ENCODE assay signal across 15 cellular contexts in the genomic region with DNA sequence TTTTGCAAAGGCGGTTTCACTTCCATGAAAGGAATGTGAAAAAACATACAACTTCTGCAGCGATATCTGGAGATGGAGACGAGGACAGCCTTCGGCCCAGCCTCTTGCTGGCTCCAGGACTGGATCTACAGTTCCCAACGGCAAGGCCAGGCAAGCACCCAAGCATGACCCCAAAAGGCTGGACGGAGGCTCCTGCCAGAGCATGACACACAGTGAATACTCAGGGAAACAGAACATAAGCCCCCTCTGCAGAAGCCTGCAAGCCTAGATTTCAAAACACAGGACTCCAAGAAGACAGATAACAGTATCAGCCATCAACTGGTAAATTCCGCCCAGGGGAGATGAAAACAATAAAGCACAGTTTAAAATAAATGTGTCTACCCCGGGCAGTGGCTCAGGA. TPM values are rescaled to one million over a fixed set of nuclear protein-coding genes. Genes with fewer than 3 reads are reported as not detected.
A peak's percentile ranks its signal among the peaks of the same experiment; 100 is the strongest.
DNase-seq lines count a peak whose midpoint lies in the region; ATAC-seq, FAIRE-seq and TF ChIP-seq lines count a peak whose summit lies in the region.
"Had no signal": no experiment of that assay in that cellular context is flagged by ENCODE, and none has a peak within 500 bp of the region (broad histone marks: within the 10 kb centered on the region; RNA-seq: fewer than 3 reads in every experiment).

No MANE protein-coding gene starts in this region.

- TF ChIP-seq EP300 in A549 (IDR thresholded peaks at IDR 0.05) (no peak), GM12878 (IDR thresholded peaks at IDR 0.05; ENCODE audit: borderline replicate concordance in 1 of 2, control insufficient read depth in 1 of 2, low read depth in 2 of 2, low read length in 2 of 2) (no peak)

- peaks cover 24% of the 10 kb centered on the region for H4K20me1 ChIP-seq in DND-41 (ENCODE audit: insufficient read depth, low read length)
- H4K20me1 ChIP-seq in GM12878 (ENCODE audit: control insufficient read depth, insufficient read depth): no peaks in the 10 kb centered on the region

- TF ChIP-seq CTCF in A549 (IDR thresholded peaks at IDR 0.05) (no peak), DND-41 (IDR thresholded peaks at IDR 0.05; ENCODE audit: borderline replicate concordance, extremely low read depth, low read length, poor library complexity, severe bottlenecking) (no peak), GM12878 (IDR thresholded peaks at IDR 0.05 in 2 of 3, conservative IDR thresholded peaks at IDR 0.05 in 1 of 3; ENCODE audit: control insufficient read depth in 2 of 3, extremely low read depth in 1 of 3, insufficient read depth in 1 of 3, low read depth in 3 of 3, low read length in 3 of 3) (no peak), dorsolateral prefrontal cortex (IDR thresholded peaks at IDR 0.05 in 54 of 56, conservative IDR thresholded peaks at IDR 0.05 in 2 of 56; ENCODE audit: low read depth in 1 of 56, partially characterized antibody in 56 of 56) (no peak)

- H3K27ac ChIP-seq in A549: peak overlapping the region; percentile 95 to 96; a peak in 4 of 6 replicates
- H3K27ac ChIP-seq in DND-41 (ENCODE audit: low read length): no peak overlapping the region
- H3K27ac ChIP-seq in GM12878 (ENCODE audit: control insufficient read depth, insufficient read depth): no peak overlapping the region
- peak overlapping the region; percentile 28 for H3K27ac ChIP-seq in mesenchymal stem cell (ENCODE audit: low read length, poor library complexity, severe bottlenecking)
- H3K27ac ChIP-seq in dorsolateral prefrontal cortex: peak overlapping the region in 1 of 59 donors; percentile 2
- H3K27ac ChIP-seq: lower lobe of right lung had no signal

- H4K91ac ChIP-seq in mesenchymal stem cell (ENCODE audit: low read length): peak overlapping the region; percentile 29

- no peak for FAIRE-seq in A549 (lab: Jason Lieb, UNC)
- FAIRE-seq in GM12878 (lab: Jason Lieb, UNC): no peak
- FAIRE-seq: colon, H54, TTC549 had no signal

- CTCF ChIA-PET in A549 (lab: Yijun Ruan, JAX) (no interaction called here), GM12878 (lab: Yijun Ruan, JAX) (no interaction called here)

- POLR2A ChIA-PET in A549 (lab: Yijun Ruan, JAX) (no interaction called here), GM12878 (lab: Charles Lee) (no interaction called here)

- H3K79me1 ChIP-seq in mesenchymal stem cell (replicated peaks; ENCODE audit: low read length, poor library complexity, severe bottlenecking): peaks cover 11% of the 10 kb centered on the region

- H3K36me3 ChIP-seq in DND-41 (ENCODE audit: insufficient read depth, low read length) (peaks cover 20% of the 10 kb centered on the region), GM12878 (ENCODE audit: control insufficient read depth in 2 of 2, insufficient read depth in 2 of 2, low read length in 1 of 2) (no peaks in the 10 kb centered on the region), mesenchymal stem cell (ENCODE audit: control insufficient read depth in 1 of 2, insufficient read depth in 2 of 2, low read depth in 1 of 2, low read length in 2 of 2) (peaks cover 12 to 18% of the 10 kb centered on the region in 2 experiments)
- H3K36me3 ChIP-seq: lower lobe of right lung, transverse colon had no signal

- H3K79me2 ChIP-seq in DND-41 (ENCODE audit: insufficient read depth, low read length) (peaks cover 43% of the 10 kb centered on the region), GM12878 (ENCODE audit: control insufficient read depth, insufficient read depth, low read length) (peaks cover 31% of the 10 kb centered on the region)

- H2AFZ ChIP-seq in DND-41 (ENCODE audit: low read depth, low read length): no peak overlapping the region
- no peak overlapping the region for H2AFZ ChIP-seq in GM12878 (ENCODE audit: control insufficient read depth, low read depth, low read length)
- H2AFZ ChIP-seq in mesenchymal stem cell (ENCODE audit: low read depth, low read length): no peak overlapping the region

- TF ChIP-seq RAD21 in A549 (conservative IDR thresholded peaks at IDR 0.05 in 1 of 2, IDR thresholded peaks at IDR 0.05 in 1 of 2): no peak
- no peak for TF ChIP-seq RAD21 in GM12878 (IDR thresholded peaks at IDR 0.05; ENCODE audit: insufficient read depth, low read depth, low read length)

- no peak overlapping the region for H2BK12ac ChIP-seq in mesenchymal stem cell (ENCODE audit: low read length in 2 of 2)

- RAD21 ChIA-PET in GM12878 (lab: Charles Lee; ENCODE audit: unreplicated experiment): no interaction called here

- no TSS peak for BruUV-seq in GM12878 (replicated peaks; lab: Mats Ljungman, UMichigan)

- H3K14ac ChIP-seq in mesenchymal stem cell (ENCODE audit: low read length in 2 of 2): no peak overlapping the region

- peak overlapping the region; percentile 3 for H2AK5ac ChIP-seq in mesenchymal stem cell (ENCODE audit: low read length, severe bottlenecking)

- no peak overlapping the region for H3K9ac ChIP-seq in DND-41 (ENCODE audit: low read depth, low read length)
- H3K9ac ChIP-seq in GM12878 (ENCODE audit: control insufficient read depth, insufficient read depth, low read length): no peak overlapping the region
- H3K9ac ChIP-seq in mesenchymal stem cell (ENCODE audit: low read length): peak overlapping the region; percentile 96

- no peaks in the 10 kb centered on the region for H3K27me3 ChIP-seq in DND-41 (ENCODE audit: insufficient read depth, low read length, poor library complexity)
- no peaks in the 10 kb centered on the region for H3K27me3 ChIP-seq in GM12878 (replicated peaks in 1 of 2; ENCODE audit: control insufficient read depth in 2 of 2, insufficient read depth in 2 of 2, low read length in 1 of 2)
- H3K27me3 ChIP-seq in mesenchymal stem cell (ENCODE audit: control insufficient read depth in 1 of 2, insufficient read depth in 1 of 2, low read length in 2 of 2): no peaks in the 10 kb centered on the region
- H3K27me3 ChIP-seq in dorsolateral prefrontal cortex: no peaks in the 10 kb centered on the region
- H3K27me3 ChIP-seq: gastroesophageal sphincter, transverse colon had no signal

- H2BK120ac ChIP-seq in mesenchymal stem cell (ENCODE audit: low read depth, low read length): no peak overlapping the region

- peaks cover 61% of the 10 kb centered on the region for H3K4me1 ChIP-seq in A549
- H3K4me1 ChIP-seq in DND-41 (ENCODE audit: insufficient read depth, low read length): peaks cover 37% of the 10 kb centered on the region
- peaks cover 13% of the 10 kb centered on the region for H3K4me1 ChIP-seq in GM12878 (ENCODE audit: control insufficient read depth, insufficient read depth, low read length)
- H3K4me1 ChIP-seq in mesenchymal stem cell (ENCODE audit: control insufficient read depth, insufficient read depth, low read depth, low read length): peaks cover 13% of the 10 kb centered on the region

- H4K8ac ChIP-seq in mesenchymal stem cell (ENCODE audit: low read length): peak overlapping the region; percentile 20

- peak overlapping the region; percentile 86; the same call in 2 of the 3 replicates for H3K4me3 ChIP-seq in A549
- peak overlapping the region in 1 of 2 experiments; percentile 8; a peak in 1 of 4 replicates for H3K4me3 ChIP-seq in DND-41 (ENCODE audit: low read depth in 1 of 2, low read length in 2 of 2)
- peak overlapping the region; percentile 100; the same call in 1 of the 2 replicates for H3K4me3 ChIP-seq in GM12878
- peak overlapping the region in 1 of 2 experiments; percentile 100 for H3K4me3 ChIP-seq in mesenchymal stem cell (ENCODE audit: insufficient read depth in 1 of 2, low read depth in 1 of 2, low read length in 2 of 2)
- no peak overlapping the region for H3K4me3 ChIP-seq in dorsolateral prefrontal cortex

- intact Hi-C loops in GM12878 (cut with micrococcal nuclease; ENCODE audit: unreplicated experiment) (loop anchor here (10.0 kb wide), 1 partner anchor 246 kb away; no protein-coding TSS in a partner anchor), dorsolateral prefrontal cortex (cut with DNase I) (no loop called here)

- no peak overlapping the region for H3K4ac ChIP-seq in mesenchymal stem cell (ENCODE audit: low read depth in 1 of 2, low read length in 2 of 2)

- no peaks in the 10 kb centered on the region for H3K9me3 ChIP-seq in A549
- H3K9me3 ChIP-seq in DND-41 (ENCODE audit: insufficient read depth, low read length, severe bottlenecking): no peaks in the 10 kb centered on the region
- H3K9me3 ChIP-seq in GM12878 (replicated peaks; ENCODE audit: control insufficient read depth, insufficient read depth, low read length): peaks cover 1% of the 10 kb centered on the region; the same call in 1 of the 3 replicates
- H3K9me3 ChIP-seq in mesenchymal stem cell (ENCODE audit: control insufficient read depth, low read length): no peaks in the 10 kb centered on the region
- H3K9me3 ChIP-seq: gastroesophageal sphincter, lower lobe of right lung, transverse colon had no signal

- H2BK5ac ChIP-seq in mesenchymal stem cell (ENCODE audit: low read depth, low read length, poor library complexity, severe bottlenecking): no peak overlapping the region

- no peak for ATAC-seq in A549
- no peak for ATAC-seq in DND-41 (ENCODE audit: insufficient read depth, low read depth)
- no peak for ATAC-seq in GM12878
- ATAC-seq in GM21367 (IDR thresholded peaks at IDR 0.05; ENCODE audit: unreplicated experiment): no peak
- ATAC-seq: gastroesophageal sphincter, lower lobe of right lung had no signal

- SMC1A ChIA-PET in GM12878 (lab: Charles Lee; ENCODE audit: uncharacterized antibody, unreplicated experiment): no interaction called here

- H3K18ac ChIP-seq in mesenchymal stem cell (ENCODE audit: low read depth in 1 of 2, low read length in 2 of 2): no peak overlapping the region

- WGBS in A549 (ENCODE audit: missing lambda C conversion rate): 86% methylated on average over 8 of the region's 8 CpGs
- WGBS in GM12878 (ENCODE audit: insufficient coverage, insufficient replicate concordance, low lambda C conversion rate, missing lambda C conversion rate): 89% methylated on average over 8 of the region's 8 CpGs
- WGBS in mesenchymal stem cell: 85% methylated on average over 8 of the region's 8 CpGs

- H3K4me2 ChIP-seq in A549 (peak overlapping the region; percentile 100), DND-41 (ENCODE audit: insufficient read depth, low read length) (peak overlapping the region; percentile 84; the same call in 1 of the 2 replicates), GM12878 (ENCODE audit: control insufficient read depth, insufficient read depth) (peak overlapping the region; percentile 71), mesenchymal stem cell (ENCODE audit: low read length, poor library complexity, severe bottlenecking) (peak overlapping the region; percentile 25)

- in situ Hi-C loops in GM12878 (cut with MboI): no loop called here

- peak overlapping the region; percentile 63 for H2BK15ac ChIP-seq in mesenchymal stem cell (ENCODE audit: low read depth, poor library complexity, severe bottlenecking)

- no peak for DNase-seq in A549 (ENCODE audit: low read depth in 1 of 2, low spot score in 1 of 2)
- DNase-seq in DND-41: no peak
- no peak for DNase-seq in GM12878 (ENCODE audit: low read depth, low spot score)
- DNase-seq in mesenchymal stem cell: no peak
- DNase-seq in hypothalamus (lab: John Stamatoyannopoulos, UW): no peak
- DNase-seq in NCI-H1092 (lab: John Stamatoyannopoulos, UW): no peak
- no peak for DNase-seq in dorsolateral prefrontal cortex
- DNase-seq: KBM-7, lower lobe of right lung, transverse colon had no signal

- no peak overlapping the region for H3K23ac ChIP-seq in mesenchymal stem cell (ENCODE audit: low read length in 2 of 2)

- TF ChIP-seq POLR2A in A549 (IDR thresholded peaks at IDR 0.05; ENCODE audit: low read length) (no peak), GM12878 (IDR thresholded peaks at IDR 0.05; ENCODE audit: low read depth, low read length) (no peak)

RNA-seq across cellular contexts. Expression of gene LRRC27, which starts 3.3 kb away (rescaled TPM):
- polyA plus RNA-seq in A549 (2011; rRNA removed): 6.9 and 9.0 TPM in 2 replicates
- 4.3 and 4.8 TPM in 2 replicates for polyA plus RNA-seq in A549 (2012; cell fraction: cytosol; rRNA removed)
- 8.4 and 12.2 TPM in 2 replicates for polyA plus RNA-seq in A549 (2012; cell fraction: nucleus; rRNA removed)
- 6.5 to 8.3 TPM (median 6.9 TPM) in 3 replicates for polyA plus RNA-seq in A549 (2017; fragmentation: RNase III; extraction: RNeasy Plus Mini Kit Qiagen cat#74134 plus additional on column Dnase treatment)
- polyA minus RNA-seq in A549 (2011; rRNA and poly(A)+ RNA removed): 5.3 and 7.4 TPM in 2 replicates
- total RNA-seq in GM12878 (2013; cell fraction: nucleolus; rRNA removed): 16.5 and 22.5 TPM in 2 replicates
- total RNA-seq in GM12878 (2014; rRNA removed): 6.3 and 6.8 TPM in 2 replicates
- total RNA-seq in GM12878 (2014; rRNA removed; fragmentation: Illumina TruSeq; extraction: Trizol): 3.8 and 5.0 TPM in 2 replicates
- total RNA-seq in GM12878 (2021): 3.3 and 4.5 TPM in 2 replicates
- polyA plus RNA-seq in GM12878 (2011; ENCODE audit: low read depth): 4.1 TPM
- 0.62 and 0.84 TPM in 2 replicates for polyA plus RNA-seq in GM12878 (2011; rRNA removed)
- polyA plus RNA-seq in GM12878 (2011; cell fraction: cytosol; rRNA removed): 0.72 and 0.82 TPM in 2 replicates
- polyA plus RNA-seq in GM12878 (2011; cell fraction: nucleus; rRNA removed): 2.5 and 2.8 TPM in 2 replicates
- 4.0 and 4.5 TPM in 2 replicates for polyA plus RNA-seq in GM12878 (2012)
- polyA plus RNA-seq in GM12878 (2014; fragmentation: Illumina TruSeq; extraction: Trizol): 4.6 and 6.4 TPM in 2 replicates
- under 1 TPM; 0.48 to 0.80 TPM for polyA plus RNA-seq in GM12878 (2014; fragmentation: Nextera tagmentation; extraction: Ambion mirVana)
- polyA plus RNA-seq in GM12878 (2014; rRNA removed): 4.3 and 6.9 TPM in 2 replicates
- 1 to 10 TPM; 4.8 to 6.5 TPM for polyA plus RNA-seq in GM12878 (2016; fragmentation: Nextera tagmentation; extraction: Ambion mirVana)
- 0.36 TPM in 1 of 2 replicates, not detected in the other for polyA minus RNA-seq in GM12878 (2011; rRNA and poly(A)+ RNA removed)
- polyA minus RNA-seq in GM12878 (2011; cell fraction: cytosol; rRNA and poly(A)+ RNA removed): not detected in 2 replicates
- 0.73 and 1.2 TPM in 2 replicates for polyA minus RNA-seq in GM12878 (2011; cell fraction: nucleus; rRNA and poly(A)+ RNA removed)
- 12.1 TPM for polyA plus RNA-seq in mesenchymal stem cell (2013, experiment 1 of 2)
- 13.3 TPM for polyA plus RNA-seq in mesenchymal stem cell (2013, experiment 2 of 2)
- total RNA-seq in dorsolateral prefrontal cortex: 10 to 100 TPM; 14.0 to 36.4 (median 25.3) TPM

RNA-seq across cellular contexts. Expression of gene STK32C, which starts 21.0 kb away (rescaled TPM):
- polyA plus RNA-seq in A549 (2011; rRNA removed) (23.5 and 29.9 TPM in 2 replicates), A549 (2017; fragmentation: RNase III; extraction: RNeasy Plus Mini Kit Qiagen cat#74134 plus additional on column Dnase treatment) (41.5 to 47.9 TPM (median 43.6 TPM) in 3 replicates), GM12878 (2011; rRNA removed) (1.5 and 1.9 TPM in 2 replicates), GM12878 (2014; fragmentation: Illumina TruSeq; extraction: Trizol) (3.3 and 4.5 TPM in 2 replicates), GM12878 (2014; fragmentation: Nextera tagmentation; extraction: Ambion mirVana) (1 to 10 TPM; 1.6 to 4.1 TPM), GM12878 (2014; rRNA removed) (12.4 and 18.1 TPM in 2 replicates), GM12878 (2016; fragmentation: Nextera tagmentation; extraction: Ambion mirVana) (10 to 100 TPM; 10.5 to 11.3 TPM)
- 51.5 and 53.2 TPM in 2 replicates for polyA plus RNA-seq in A549 (2012; cell fraction: cytosol; rRNA removed)
- 52.9 and 56.5 TPM in 2 replicates for polyA plus RNA-seq in A549 (2012; cell fraction: nucleus; rRNA removed)
- polyA minus RNA-seq in A549 (2011; rRNA and poly(A)+ RNA removed): 20.3 and 22.3 TPM in 2 replicates
- total RNA-seq in GM12878 (2013; cell fraction: nucleolus; rRNA removed): 2.5 and 5.1 TPM in 2 replicates
- total RNA-seq in GM12878 (2014; rRNA removed) (8.4 and 10.1 TPM in 2 replicates), GM12878 (2014; rRNA removed; fragmentation: Illumina TruSeq; extraction: Trizol) (3.8 and 4.5 TPM in 2 replicates), GM12878 (2021) (10.7 and 11.5 TPM in 2 replicates), dorsolateral prefrontal cortex (10 to 100 TPM; 30.1 to 78.4 (median 57.0) TPM)
- polyA plus RNA-seq in GM12878 (2011; ENCODE audit: low read depth): 8.7 TPM
- polyA plus RNA-seq in GM12878 (2011; cell fraction: cytosol; rRNA removed): 1.4 and 1.9 TPM in 2 replicates
- polyA plus RNA-seq in GM12878 (2011; cell fraction: nucleus; rRNA removed): 1.1 and 2.6 TPM in 2 replicates
- 8.1 and 13.5 TPM in 2 replicates for polyA plus RNA-seq in GM12878 (2012)
- 0.62 TPM in 1 of 2 replicates, not detected in the other for polyA minus RNA-seq in GM12878 (2011; rRNA and poly(A)+ RNA removed)
- polyA minus RNA-seq in GM12878 (2011; cell fraction: cytosol; rRNA and poly(A)+ RNA removed): not detected in 2 replicates
- polyA minus RNA-seq in GM12878 (2011; cell fraction: nucleus; rRNA and poly(A)+ RNA removed): 0.36 and 0.96 TPM in 2 replicates
- 6.6 TPM for polyA plus RNA-seq in mesenchymal stem cell (2013, experiment 1 of 2)
- polyA plus RNA-seq in mesenchymal stem cell (2013, experiment 2 of 2): 7.0 TPM

Comparison
In these comparisons a context has a peak if more than half of its experiments do, and no peak if none do; other contexts are left out.
1. H3K27ac ChIP-seq: peak in A549 (2 of 2) and mesenchymal stem cell (single experiment); none in DND-41 (single experiment) and GM12878 (single experiment).
2. H3K4me2 ChIP-seq: peak in every context shown above with its lines; median percentile 100 in A549; 84 in DND-41; 71 in GM12878; 25 in mesenchymal stem cell.
3. H3K4me3 ChIP-seq: peak in A549 (single experiment) and GM12878 (single experiment); none in dorsolateral prefrontal cortex (0 of 59).